Comparison of ENCODE assay signal across 12 cellular contexts in the genomic region with DNA sequence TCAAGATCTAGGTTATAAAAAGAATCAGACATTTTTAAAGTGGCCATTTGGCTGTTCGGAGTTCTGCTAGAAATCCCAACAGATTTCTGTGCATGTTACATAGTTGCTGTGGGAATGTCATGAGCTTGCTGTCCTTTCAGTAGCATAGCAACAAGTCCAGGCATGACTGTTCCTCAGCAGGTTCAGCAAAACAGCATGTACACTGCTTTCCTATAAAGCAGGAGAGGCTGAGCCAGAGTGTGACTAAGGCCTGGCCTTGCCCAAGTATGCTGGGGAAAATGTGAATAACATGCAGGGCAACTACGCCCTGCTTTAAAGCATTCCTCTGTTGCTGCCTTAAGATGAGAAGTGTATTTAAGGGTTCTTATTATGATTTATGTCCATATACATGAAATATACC.
DNase-seq lines count a peak whose midpoint lies in the region; ATAC-seq and TF ChIP-seq lines count a peak whose summit lies in the region.
"Had no signal": no experiment of that assay in that cellular context is flagged by ENCODE, and none has a peak within 500 bp of the region (broad histone marks: within the 10 kb centered on the region; RNA-seq: fewer than 3 reads in every experiment).

No MANE protein-coding gene starts in this region.

- H3K4me1 ChIP-seq in endodermal cell (ENCODE audit: control insufficient read depth, insufficient read depth, low read length), result no peaks in the 10 kb centered on the region
- H3K4me1 ChIP-seq: right atrium auricular region had no signal

- DNase-seq in AG10803 (ENCODE audit: low read depth), result peak; percentile 54
- peak; percentile 28 for DNase-seq in M059J (ENCODE audit: low read depth)
- no peak for DNase-seq in endodermal cell
- no peak for DNase-seq in omental fat pad (ENCODE audit: low spot score)
- DNase-seq in middle frontal gyrus (ENCODE audit: extremely low spot score, low spot score), result no peak
- DNase-seq in coronary artery (ENCODE audit: low spot score), result no peak
- no peak for DNase-seq in cerebellar cortex (ENCODE audit: low spot score)

- H3K4me3 Mint-ChIP-seq in endodermal cell, result no peak overlapping the region
- H3K4me3 Mint-ChIP-seq: activated T-helper 17 cell treated with anti-CD3 and anti-CD28 coated beads, Interleukin-2, amount 50 U/mL, for 72 hours had no signal

- TF ChIP-seq CTCF in AG10803 (conservative IDR thresholded peaks at IDR 0.05; ENCODE audit: low read length) (no peak), endodermal cell (conservative IDR thresholded peaks at IDR 0.05) (no peak), omental fat pad (IDR thresholded peaks at IDR 0.05) (no peak), coronary artery (IDR thresholded peaks at IDR 0.05) (no peak)

- H3K27ac ChIP-seq in endodermal cell (ENCODE audit: low read depth, low read length), result peak overlapping the region; percentile 34
- H3K27ac ChIP-seq in coronary artery, result no peak overlapping the region
- H3K27ac ChIP-seq: BLaER1 treated with 17β-estradiol and CSF1 and Interleukin-3, amounts not matched to agents 10 nM and 100 nM; right atrium auricular region; VCaP had no signal

- peaks cover 23% of the 10 kb centered on the region for H3K9me3 ChIP-seq in endodermal cell (ENCODE audit: control insufficient read depth, low read length)

- WGBS in endodermal cell (ENCODE audit: insufficient coverage in 1 of 2, insufficient read length in 1 of 2), 2 experiments, result 78 to 85% methylated on average over 1 to 2 of the region's 2 CpGs

- H3K36me3 ChIP-seq in endodermal cell (ENCODE audit: control insufficient read depth, insufficient read depth, low read length), result no peaks in the 10 kb centered on the region
- H3K36me3 ChIP-seq: right atrium auricular region had no signal

- peak; percentile 23 for ATAC-seq in omental fat pad (ENCODE audit: low FRiP score)
- no peak for ATAC-seq in GM21360 (IDR thresholded peaks at IDR 0.05; ENCODE audit: unreplicated experiment)
- ATAC-seq: activated T-helper 17 cell treated with anti-CD3 and anti-CD28 coated beads, Interleukin-2, amount 50 U/mL, for 72 hours had no signal

- no peaks in the 10 kb centered on the region for H3K27me3 ChIP-seq in endodermal cell (ENCODE audit: control insufficient read depth, insufficient read depth, low read length, poor library complexity, severe bottlenecking)
- H3K27me3 ChIP-seq: BLaER1 treated with 17β-estradiol and CSF1 and Interleukin-3, amounts not matched to agents 10 nM and 100 nM; right atrium auricular region had no signal

- no peak overlapping the region for H3K27ac Mint-ChIP-seq in endodermal cell
- H3K27ac Mint-ChIP-seq: activated T-helper 17 cell treated with anti-CD3 and anti-CD28 coated beads, Interleukin-2, amount 50 U/mL, for 72 hours had no signal

- H3K36me3 Mint-ChIP-seq in endodermal cell (ENCODE audit: low read depth), result peaks cover 2% of the 10 kb centered on the region

- H3K9ac ChIP-seq in endodermal cell (ENCODE audit: extremely low read depth, low read length, poor library complexity, severe bottlenecking), result no peak overlapping the region
- H3K9ac ChIP-seq: BLaER1 treated with 17β-estradiol and CSF1 and Interleukin-3, amounts not matched to agents 10 nM and 100 nM had no signal

- H3K4me1 Mint-ChIP-seq in endodermal cell, result no peaks in the 10 kb centered on the region
- H3K4me1 Mint-ChIP-seq: activated T-helper 17 cell treated with anti-CD3 and anti-CD28 coated beads, Interleukin-2, amount 50 U/mL, for 72 hours had no signal

- H3K4me3 ChIP-seq in AG10803 (ENCODE audit: low read length), result no peak overlapping the region
- H3K4me3 ChIP-seq in endodermal cell (ENCODE audit: low read length), result no peak overlapping the region
- no peak overlapping the region for H3K4me3 ChIP-seq in coronary artery
- H3K4me3 ChIP-seq: BLaER1 treated with 17β-estradiol and CSF1 and Interleukin-3, amounts not matched to agents 10 nM and 100 nM; right atrium auricular region had no signal

- H3K9me3 Mint-ChIP-seq in endodermal cell, result peaks cover 27% of the 10 kb centered on the region

- no peaks in the 10 kb centered on the region for H3K27me3 Mint-ChIP-seq in endodermal cell (ENCODE audit: insufficient read depth)
- H3K27me3 Mint-ChIP-seq: activated T-helper 17 cell treated with anti-CD3 and anti-CD28 coated beads, Interleukin-2, amount 50 U/mL, for 72 hours had no signal

Comparison
In these comparisons a context has a peak if more than half of its experiments do, and no peak if none do; other contexts are left out.
1. DNase-seq: peak in AG10803 (single experiment) and M059J (single experiment); none in endodermal cell (single experiment), omental fat pad (single experiment), middle frontal gyrus (single experiment), coronary artery (single experiment) and cerebellar cortex (single experiment).